In genomic region chr1:192951961-192952460, GRCh38 we compare ENCODE assay signal across 8 cellular contexts.
DNase-seq lines count a peak whose midpoint lies in the region; ATAC-seq and TF ChIP-seq lines count a peak whose summit lies in the region.

No MANE protein-coding gene starts in this region.

- peak; percentile 92 for ATAC-seq in GM18498 (IDR thresholded peaks at IDR 0.05; ENCODE audit: unreplicated experiment)
- peak; percentile 86 for ATAC-seq in GM21723 (IDR thresholded peaks at IDR 0.05; ENCODE audit: unreplicated experiment)

- no peak for TF ChIP-seq CTCF in fibroblast of the aortic adventitia (IDR thresholded peaks at IDR 0.05; ENCODE audit: insufficient read depth, low read length)

- peak; percentile 11 to 44 for DNase-seq in Kasumi-1 (lab: John Stamatoyannopoulos, UW)
- DNase-seq in fibroblast of the aortic adventitia (ENCODE audit: low read depth), result peak; percentile 89
- DNase-seq in stimulated activated naive CD4-positive, alpha-beta T cell treated with Interleukin-2 at 50 U/mL for 16 hours (lab: John Stamatoyannopoulos, UW), result no peak
- DNase-seq in NCI-H446 treated with DMSO at 0.1 percent for 48 hours (lab: John Stamatoyannopoulos, UW), result no peak
- DNase-seq in activated CD4-positive, alpha-beta T cell treated with anti-CD3 and anti-CD28 coated beads for 48 hours, result no peak
- DNase-seq in activated effector memory CD4-positive, alpha-beta T cell treated with Interleukin-2 at 50 U/mL for 16 hours, result no peak

- H3K4me3 ChIP-seq in fibroblast of the aortic adventitia (ENCODE audit: low read depth, low read length), result no peak overlapping the region

Comparison
In these comparisons a context has a peak if more than half of its experiments do, and no peak if none do; other contexts are left out.
1. DNase-seq: peak in Kasumi-1 (2 of 2) and fibroblast of the aortic adventitia (single experiment); none in stimulated activated naive CD4-positive, alpha-beta T cell treated with Interleukin-2 at 50 U/mL for 16 hours (single experiment), NCI-H446 treated with DMSO at 0.1 percent for 48 hours (single experiment), activated CD4-positive, alpha-beta T cell treated with anti-CD3 and anti-CD28 coated beads for 48 hours (single experiment) and activated effector memory CD4-positive, alpha-beta T cell treated with Interleukin-2 at 50 U/mL for 16 hours (single experiment).